In genomic region chr5:173188280-173188679, GRCh38 we compare ENCODE assay signal across 8 cellular contexts. TPM values are rescaled to one million over a fixed set of nuclear protein-coding genes. Genes with fewer than 3 reads are reported as not detected.
"Had no signal": no experiment of that assay in that cellular context is flagged by ENCODE, and none has a peak within 500 bp of the region (broad histone marks: within the 10 kb centered on the region; RNA-seq: fewer than 3 reads in every experiment).

No MANE protein-coding gene starts in this region.

- H3K27ac ChIP-seq: HL-60, KMS-11 had no signal

- FAIRE-seq: HepG2, HTR-8/SVneo had no signal

- H3K4me2 ChIP-seq: KMS-11 had no signal

- H3K9ac ChIP-seq: KMS-11 had no signal

- DNase-seq: IMR-90, KG1 had no signal

RNA-seq across cellular contexts. Expression of gene NKX2-5, which starts 46.7 kb away (rescaled TPM):
- total RNA-seq: HT-29, IMR-90 had no signal
- polyA plus RNA-seq: IgD-negative memory B cell, IMR-90 had no signal
